ENCODE assay signal across 8 cellular contexts in the genomic region with DNA sequence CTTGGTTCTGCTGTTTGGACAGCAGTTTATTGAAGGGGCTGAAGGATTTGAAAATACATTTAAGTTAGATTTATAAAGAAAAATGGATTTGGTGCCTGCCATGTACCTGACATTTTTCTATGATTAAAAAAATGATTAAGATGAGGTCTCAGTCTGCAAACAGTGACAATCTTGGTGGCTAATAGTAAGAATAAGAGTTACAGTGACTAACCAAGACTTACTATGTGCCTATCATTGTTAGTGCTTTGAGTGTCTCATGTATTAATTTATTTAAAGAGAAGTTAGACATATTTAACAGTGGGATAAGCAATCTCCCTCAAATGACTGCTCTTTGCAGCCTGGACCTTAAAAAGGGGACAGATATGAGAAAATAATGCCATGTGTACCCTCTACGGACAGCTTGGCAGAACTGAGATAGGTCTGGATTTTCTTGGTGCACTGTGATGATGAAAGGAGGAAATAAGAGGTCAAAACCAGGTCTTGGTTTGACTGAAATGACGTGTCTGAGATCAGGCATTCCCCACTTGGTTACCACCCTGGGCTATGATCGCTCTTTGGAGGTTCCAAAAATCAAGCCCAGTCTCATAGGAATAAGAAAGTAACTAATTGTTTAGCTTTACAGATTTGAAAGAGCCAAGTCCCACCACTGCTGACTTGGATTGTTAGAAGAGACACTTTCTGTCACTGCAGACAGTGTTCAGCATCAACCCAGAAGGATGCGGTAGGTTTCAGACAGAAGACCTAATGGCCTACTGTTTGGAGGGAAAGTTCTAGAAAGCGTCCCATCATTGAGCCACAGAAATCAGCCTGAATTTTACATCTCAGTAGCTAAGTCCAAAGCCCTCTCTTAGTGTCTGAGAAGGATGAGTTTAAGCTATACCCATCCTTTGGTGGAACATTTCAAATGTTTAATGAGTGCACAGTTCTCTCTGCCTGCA. TPM values are rescaled to one million over a fixed set of nuclear protein-coding genes. Genes with fewer than 3 reads are reported as not detected.
DNase-seq lines count a peak whose midpoint lies in the region; ATAC-seq and TF ChIP-seq lines count a peak whose summit lies in the region.

No MANE protein-coding gene starts in this region.

- peaks cover 12% of the 10 kb centered on the region for H3K36me3 Mint-ChIP-seq in activated T-helper 17 cell treated with anti-CD3 and anti-CD28 coated beads, Interleukin-2, amount 50 U/mL, for 72 hours (ENCODE audit: low read depth)

- H3K27ac ChIP-seq in left ventricle myocardium inferior (replicated peaks) (no peak overlapping the region), right atrium auricular region (no peak overlapping the region), heart right ventricle (peak overlapping the region in 4 of 10 donors; percentile 88 to 98 (median 97))

- H3K4me3 Mint-ChIP-seq in activated T-helper 17 cell treated with anti-CD3 and anti-CD28 coated beads, Interleukin-2, amount 50 U/mL, for 72 hours: peak overlapping the region; percentile 85

- H3K4me1 ChIP-seq in left ventricle myocardium inferior: peaks cover 28% of the 10 kb centered on the region
- H3K4me1 ChIP-seq in right atrium auricular region: peaks cover 0 to 19% of the 10 kb centered on the region in 2 donors
- peaks cover 0 to 22% (median 17%) of the 10 kb centered on the region in 9 donors for H3K4me1 ChIP-seq in heart right ventricle

- no peak for TF ChIP-seq CTCF in left ventricle myocardium inferior (IDR thresholded peaks at IDR 0.05; ENCODE audit: borderline replicate concordance)
- TF ChIP-seq CTCF in right atrium auricular region (IDR thresholded peaks at IDR 0.05): no peak
- TF ChIP-seq CTCF in heart right ventricle (IDR thresholded peaks at IDR 0.05): no peak

- H3K4me3 ChIP-seq in left ventricle myocardium inferior: peak overlapping the region; percentile 87
- H3K4me3 ChIP-seq in right atrium auricular region: no peak overlapping the region
- peak overlapping the region in 3 of 10 donors; percentile 87 to 99 (median 88) for H3K4me3 ChIP-seq in heart right ventricle

- 75% methylated on average over 5 of the region's 5 CpGs for WGBS in heart right ventricle, 2 donors

- H3K36me3 ChIP-seq in left ventricle myocardium inferior: no peaks in the 10 kb centered on the region
- H3K36me3 ChIP-seq in right atrium auricular region: no peaks in the 10 kb centered on the region
- H3K36me3 ChIP-seq in heart right ventricle: peaks cover 0 to 21% (median 4%) of the 10 kb centered on the region in 9 donors

- intact Hi-C loops in left ventricle myocardium inferior (cut with micrococcal nuclease): no loop called here
- intact Hi-C loops in heart right ventricle (cut with DNase I): no loop called here

- peak overlapping the region; percentile 76 for H3K27ac Mint-ChIP-seq in activated T-helper 17 cell treated with anti-CD3 and anti-CD28 coated beads, Interleukin-2, amount 50 U/mL, for 72 hours

- ATAC-seq in HG03066 (IDR thresholded peaks at IDR 0.05; ENCODE audit: low read depth, unreplicated experiment) (peak; percentile 59), heart right ventricle (no peak)
- ATAC-seq in activated T-helper 17 cell treated with anti-CD3 and anti-CD28 coated beads, Interleukin-2, amount 50 U/mL, for 72 hours (replicated peaks): peak; percentile 69

- H3K4me1 Mint-ChIP-seq in activated T-helper 17 cell treated with anti-CD3 and anti-CD28 coated beads, Interleukin-2, amount 50 U/mL, for 72 hours: peaks cover 40% of the 10 kb centered on the region

- DNase-seq in left ventricle myocardium inferior: no peak
- DNase-seq in right atrium auricular region (ENCODE audit: low spot score): no peak
- peak; percentile 14 to 30 for DNase-seq in stimulated activated CD4-positive, alpha-beta T cell treated with anti-CD3 and anti-CD28 coated beads, Interleukin-2, amount 100 ng/mL, for 48 hours
- DNase-seq in iPS-NIHi11 (ENCODE audit: low spot score): no peak
- no peak for DNase-seq in DMS79 (lab: John Stamatoyannopoulos, UW)
- DNase-seq in heart right ventricle: no peak

- H3K9me3 Mint-ChIP-seq in activated T-helper 17 cell treated with anti-CD3 and anti-CD28 coated beads, Interleukin-2, amount 50 U/mL, for 72 hours: no peaks in the 10 kb centered on the region

- H3K9me3 ChIP-seq in left ventricle myocardium inferior (replicated peaks) (peaks cover 28% of the 10 kb centered on the region), right atrium auricular region (peaks cover 0 to 24% of the 10 kb centered on the region in 2 donors), heart right ventricle (peaks cover 0 to 27% (median 20%) of the 10 kb centered on the region in 11 donors)

- H3K27me3 Mint-ChIP-seq in activated T-helper 17 cell treated with anti-CD3 and anti-CD28 coated beads, Interleukin-2, amount 50 U/mL, for 72 hours: no peaks in the 10 kb centered on the region

- no peaks in the 10 kb centered on the region for H3K27me3 ChIP-seq in left ventricle myocardium inferior (ENCODE audit: low read depth)
- no peaks in the 10 kb centered on the region for H3K27me3 ChIP-seq in right atrium auricular region
- H3K27me3 ChIP-seq in heart right ventricle: no peaks in the 10 kb centered on the region

RNA-seq across cellular contexts. Expression of a gene that starts 2.1 kb away (rescaled TPM):
- 9.9 TPM for total RNA-seq in left ventricle myocardium inferior
- total RNA-seq in right atrium auricular region: 1 to 10 TPM; 7.2 to 9.5 TPM
- total RNA-seq in activated T-helper 17 cell treated with anti-CD3 and anti-CD28 coated beads, Interleukin-2, amount 50 U/mL, for 72 hours: 10 to 100 TPM in 1 of 2 donors, 1 to 10 TPM in 1; 6.1 to 19.8 TPM
- total RNA-seq in heart right ventricle: 10 to 100 TPM in 4 of 10 donors, 1 to 10 TPM in 6; 5.7 to 22.3 (median 7.8) TPM
- 10 to 100 TPM in 1 of 2 donors, 1 to 10 TPM in 1; 5.6 to 12.2 TPM for polyA plus RNA-seq in heart right ventricle

RNA-seq across cellular contexts. Expression of a gene that starts 18.0 kb away (rescaled TPM):
- total RNA-seq in left ventricle myocardium inferior: 1,025 TPM
- total RNA-seq in right atrium auricular region: 100 to 1,000 TPM; 229 to 610 TPM
- not detected for total RNA-seq in activated T-helper 17 cell treated with anti-CD3 and anti-CD28 coated beads, Interleukin-2, amount 50 U/mL, for 72 hours
- 1,000 to 10,000 TPM in 6 of 10 donors, 100 to 1,000 TPM in 4; 633 to 1,999 (median 1,413) TPM for total RNA-seq in heart right ventricle
- polyA plus RNA-seq in heart right ventricle: 100 to 1,000 TPM; 168 to 226 TPM

Comparison
In these comparisons a context has a peak if more than half of its experiments do, and no peak if none do; other contexts are left out.
1. DNase-seq: peak in stimulated activated CD4-positive, alpha-beta T cell treated with anti-CD3 and anti-CD28 coated beads, Interleukin-2, amount 100 ng/mL, for 48 hours (2 of 2); none in left ventricle myocardium inferior (single experiment), right atrium auricular region (single experiment), iPS-NIHi11 (single experiment), DMS79 (single experiment) and heart right ventricle (0 of 2).
2. ATAC-seq: peak in HG03066 (single experiment) and activated T-helper 17 cell treated with anti-CD3 and anti-CD28 coated beads, Interleukin-2, amount 50 U/mL, for 72 hours (single experiment); none in heart right ventricle (0 of 8).
3. RNA of a gene that starts 18.0 kb away (total RNA-seq): 633 to 1,999 TPM in heart right ventricle, 1,025 TPM in left ventricle myocardium inferior (single experiment) and 229 to 610 TPM in right atrium auricular region; not detected in activated T-helper 17 cell treated with anti-CD3 and anti-CD28 coated beads, Interleukin-2, amount 50 U/mL, for 72 hours; every median in the first group is over 100 times any median in the second.